11 cellular contexts compared by ENCODE assay signal in the genomic region with DNA sequence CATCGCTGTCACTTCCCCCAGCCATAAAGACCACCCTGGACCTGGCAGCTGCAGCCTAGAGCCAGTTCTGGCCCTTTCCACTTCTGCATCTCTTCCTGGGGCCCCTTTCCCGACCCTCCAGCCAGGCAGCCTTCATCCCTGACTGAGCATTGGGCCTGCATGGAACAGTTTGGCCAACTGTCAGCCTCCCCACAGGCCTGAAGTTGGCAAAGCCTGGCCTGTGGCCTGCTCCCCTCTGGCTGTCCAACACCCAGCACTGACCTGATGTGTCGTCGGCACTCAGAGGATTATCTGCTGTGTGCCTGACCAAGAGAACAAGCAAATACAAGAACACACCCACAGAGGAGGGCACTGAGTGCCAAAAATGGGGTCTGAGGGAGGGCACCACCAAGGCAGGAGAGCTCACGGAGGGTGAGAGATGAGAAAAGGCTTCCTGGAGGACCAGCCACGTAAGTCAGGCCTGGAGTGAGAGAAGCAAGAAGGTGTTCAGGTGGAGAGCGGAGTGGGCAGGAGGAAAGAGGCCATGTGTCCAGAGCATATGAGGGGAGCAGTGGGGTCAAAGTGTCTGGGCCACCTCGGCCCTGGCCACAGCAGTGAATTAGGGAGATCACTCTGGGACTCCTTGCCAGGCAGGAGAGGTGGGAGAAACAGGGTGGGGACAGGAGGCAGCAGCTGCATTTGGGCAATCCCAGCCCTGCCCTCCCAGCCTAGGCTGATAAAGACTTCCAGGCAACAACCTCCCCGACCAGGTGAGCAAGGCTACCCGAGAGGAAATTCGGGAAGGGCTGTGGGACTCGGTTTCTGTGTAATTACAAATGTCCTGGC. TPM values are rescaled to one million over a fixed set of nuclear protein-coding genes. Genes with fewer than 3 reads are reported as not detected.
A peak's percentile ranks its signal among the peaks of the same experiment; 100 is the strongest.
DNase-seq lines count a peak whose midpoint lies in the region; ATAC-seq and TF ChIP-seq lines count a peak whose summit lies in the region.
"Had no signal": no experiment of that assay in that cellular context is flagged by ENCODE, and none has a peak within 500 bp of the region (broad histone marks: within the 10 kb centered on the region; RNA-seq: fewer than 3 reads in every experiment).

No MANE protein-coding gene starts in this region.

- no peak overlapping the region for H4K91ac ChIP-seq in H9 (ENCODE audit: insufficient read length, low read depth, low read length)

- H3K4me3 Mint-ChIP-seq in H9 = no peak overlapping the region
- H3K4me3 Mint-ChIP-seq: CD8-positive, alpha-beta T cell had no signal

- WGBS in H9 (ENCODE audit: extremely low coverage, insufficient read length, low lambda C conversion rate) = no CpG with 5 or more reads among the region's 12 CpGs
- 70 to 75% (median 72%) methylated on average over 12 of the region's 12 CpGs for WGBS in psoas muscle, 3 donors

- no peaks in the 10 kb centered on the region for H3K9me3 Mint-ChIP-seq in H9
- H3K9me3 Mint-ChIP-seq: CD8-positive, alpha-beta T cell had no signal

- H3K79me1 ChIP-seq in H9 (ENCODE audit: insufficient read depth, low read depth, low read length, poor library complexity, severe bottlenecking) = no peaks in the 10 kb centered on the region

- H3K18ac ChIP-seq in H9 (ENCODE audit: insufficient read length, low read depth, low read length) = no peak overlapping the region

- H3K27me3 Mint-ChIP-seq in H9 (ENCODE audit: low read depth) = no peaks in the 10 kb centered on the region

- H3K4me1 Mint-ChIP-seq in H9 = peaks cover under 1 to 5% of the 10 kb centered on the region in 2 experiments

- no peak overlapping the region for H2AFZ ChIP-seq in H9 (ENCODE audit: low read length)

- H3K23ac ChIP-seq in H9 (ENCODE audit: insufficient read length, low read depth, low read length) = no peak overlapping the region

- H3K27ac ChIP-seq in H9 (ENCODE audit: insufficient read length, low read depth, low read length) (no peak overlapping the region), psoas muscle (no peak overlapping the region), breast epithelium (no peak overlapping the region)

- ATAC-seq in left ventricle myocardium superior (no peak), psoas muscle (no peak), HG03565 (IDR thresholded peaks at IDR 0.05; ENCODE audit: unreplicated experiment) (no peak), GM18868 (IDR thresholded peaks at IDR 0.05; ENCODE audit: unreplicated experiment) (no peak)
- ATAC-seq: CD8-positive, alpha-beta T cell had no signal

- no peak overlapping the region for H3K4me2 ChIP-seq in H9 (ENCODE audit: insufficient read depth, insufficient read length, low read length)

- no peak overlapping the region for H4K5ac ChIP-seq in H9 (ENCODE audit: insufficient read length, low read depth, low read length)

- H3K4ac ChIP-seq in H9 (ENCODE audit: low read depth, low read length) = no peak overlapping the region

- H3K36me3 Mint-ChIP-seq in H9 (ENCODE audit: insufficient read depth in 1 of 3, low read depth in 3 of 3) = peaks cover 0 to 3% (median 0%) of the 10 kb centered on the region in 3 experiments; a peak in 1 of 7 replicates
- H3K36me3 Mint-ChIP-seq: CD8-positive, alpha-beta T cell had no signal

- H2BK5ac ChIP-seq in H9 (ENCODE audit: insufficient read length, low read length) = no peak overlapping the region

- H2BK12ac ChIP-seq in H9 (ENCODE audit: insufficient read length, low read depth, low read length) = no peak overlapping the region

- no peak overlapping the region for H3K56ac ChIP-seq in H9 (ENCODE audit: insufficient read length, low read depth, low read length)

- H4K20me1 ChIP-seq in H9 (ENCODE audit: control insufficient read depth, insufficient read depth, insufficient read length) = no peaks in the 10 kb centered on the region

- no peak overlapping the region for H3K14ac ChIP-seq in H9 (ENCODE audit: insufficient read depth, low read length)

- H3K4me3 ChIP-seq in psoas muscle = no peak overlapping the region
- no peak overlapping the region for H3K4me3 ChIP-seq in breast epithelium

- H3K9me3 ChIP-seq in H9 (ENCODE audit: control insufficient read depth, low read depth, low read length) (no peaks in the 10 kb centered on the region), psoas muscle (no peaks in the 10 kb centered on the region), breast epithelium (no peaks in the 10 kb centered on the region)

- no peak overlapping the region for H3K27ac Mint-ChIP-seq in H9
- H3K27ac Mint-ChIP-seq: CD8-positive, alpha-beta T cell had no signal

- peaks cover 4% of the 10 kb centered on the region; the same call in 1 of the 2 replicates for H3K4me1 ChIP-seq in H9 (ENCODE audit: insufficient read depth, low read length)
- no peaks in the 10 kb centered on the region for H3K4me1 ChIP-seq in psoas muscle
- H3K4me1 ChIP-seq in breast epithelium = no peaks in the 10 kb centered on the region

- no peak for TF ChIP-seq POLR2A in breast epithelium (IDR thresholded peaks at IDR 0.05)

- no peak overlapping the region for H2BK20ac ChIP-seq in H9 (ENCODE audit: low read depth, low read length, poor library complexity, severe bottlenecking)

- DNase-seq in H9 = peak; percentile 25
- DNase-seq in activated CD8-positive, alpha-beta memory T cell treated with anti-CD3 and anti-CD28 coated beads, Interleukin-2, amount 50 U/mL, for 4 hours = peak; percentile 11
- peak; percentile 22 for DNase-seq in left ventricle myocardium superior
- DNase-seq in psoas muscle = peak; percentile 8 to 46
- no peak for DNase-seq in breast epithelium (ENCODE audit: low spot score in 2 of 2)
- DNase-seq in DMS153 (lab: John Stamatoyannopoulos, UW) = no peak
- DNase-seq: T-helper 1 cell had no signal

- H3K36me3 ChIP-seq in psoas muscle (ENCODE audit: insufficient read depth in 1 of 2, low read depth in 1 of 2) = no peaks in the 10 kb centered on the region
- H3K36me3 ChIP-seq in breast epithelium = no peaks in the 10 kb centered on the region

- no peak overlapping the region for H2AK5ac ChIP-seq in H9 (ENCODE audit: insufficient read length, low read length)

- H3K23me2 ChIP-seq in H9 (ENCODE audit: insufficient read length, low read depth, low read length, poor library complexity, severe bottlenecking) = peaks cover 12% of the 10 kb centered on the region

- no peak overlapping the region for H3K9ac ChIP-seq in H9 (ENCODE audit: extremely low read depth, insufficient read length, low read length)

- intact Hi-C loops in left ventricle myocardium superior (cut with micrococcal nuclease) = no loop called here
- intact Hi-C loops in psoas muscle (cut with DNase I) = loop anchor here in 1 of 2 donors (10.0 kb wide), 1 partner anchor 327 kb away; no protein-coding TSS in a partner anchor
- intact Hi-C loops in breast epithelium (cut with DNase I; ENCODE audit: low total_unique reads) = no loop called here

- no peaks in the 10 kb centered on the region for H3K79me2 ChIP-seq in H9 (ENCODE audit: insufficient read depth, low read length)

- H4K8ac ChIP-seq in H9 (replicated peaks; ENCODE audit: insufficient read length, low read depth, low read length) = no peak overlapping the region

- no peak overlapping the region for H3T11ph ChIP-seq in H9 (ENCODE audit: low read length)

- TF ChIP-seq CTCF in H9 (conservative IDR thresholded peaks at IDR 0.05) (no peak), psoas muscle (IDR thresholded peaks at IDR 0.05) (no peak), breast epithelium (IDR thresholded peaks at IDR 0.05) (no peak)

- H3K27me3 ChIP-seq in H9 (ENCODE audit: insufficient read depth, low read length) (no peaks in the 10 kb centered on the region), psoas muscle (ENCODE audit: insufficient read depth in 3 of 3, low read length in 2 of 3) (peaks cover 0 to 49% (median 7%) of the 10 kb centered on the region in 3 donors), breast epithelium (peaks cover 0 to 7% of the 10 kb centered on the region in 2 donors)

- H2BK15ac ChIP-seq in H9 (ENCODE audit: low read depth, low read length) = no peak overlapping the region

- no peak overlapping the region for H2BK120ac ChIP-seq in H9 (ENCODE audit: low read depth, low read length, poor library complexity, severe bottlenecking)

RNA-seq across cellular contexts. Expression of gene GPRIN2, which starts 4.5 kb away (rescaled TPM):
- total RNA-seq in H9 (2021) (10.1 and 10.5 TPM in 2 replicates), left ventricle myocardium superior (not detected), psoas muscle (not detected), breast epithelium (1 to 10 TPM in 2 of 3 donors, not detected in 1; 5.9 to 6.9 TPM)
- polyA plus RNA-seq in psoas muscle = not detected
- total RNA-seq: CD8-positive, alpha-beta T cell; pulmonary artery endothelial cell had no signal

RNA-seq across cellular contexts. Expression of gene SYT15, which starts 27.0 kb away (rescaled TPM):
- total RNA-seq in H9 (2021) = 0.59 and 0.81 TPM in 2 replicates
- total RNA-seq in left ventricle myocardium superior = 3.6 TPM
- 1 to 10 TPM; 1.7 to 2.8 (median 2.5) TPM for total RNA-seq in psoas muscle
- polyA plus RNA-seq in psoas muscle = under 1 TPM; 0.18 to 0.98 (median 0.80) TPM
- 1 to 10 TPM; 1.6 to 5.9 (median 3.8) TPM for total RNA-seq in breast epithelium

Comparison
In these comparisons a context has a peak if more than half of its experiments do, and no peak if none do; other contexts are left out.
1. DNase-seq: peak in H9 (single experiment), activated CD8-positive, alpha-beta memory T cell treated with anti-CD3 and anti-CD28 coated beads, Interleukin-2, amount 50 U/mL, for 4 hours (single experiment), left ventricle myocardium superior (single experiment) and psoas muscle (2 of 2); none in breast epithelium (0 of 2) and DMS153 (single experiment).